Comparison of ENCODE assay signal across 28 cellular contexts in genomic region chr11:95886462-95886861, GRCh38.
"Had no signal": no experiment of that assay in that cellular context is flagged by ENCODE, and none has a peak within 500 bp of the region (broad histone marks: within the 10 kb centered on the region; RNA-seq: fewer than 3 reads in every experiment).

No MANE protein-coding gene starts in this region.

- H3K36me3 Mint-ChIP-seq: natural killer cell had no signal

- H3K36me3 ChIP-seq: colonic mucosa, ovary had no signal

- DNase-seq: colonic mucosa; effector CD8-positive, alpha-beta T cell; endodermal cell; foreskin melanocyte; glutamatergic neuron; heart right ventricle; hippocampal formation; islet precursor cell; natural killer cell; occipital lobe; ovary; posterior cingulate gyrus; psoas muscle; right cardiac atrium; sigmoid colon; stimulated activated CD4-positive, alpha-beta T cell treated with anti-CD3 and anti-CD28 coated beads, Interleukin-2, amount 100 ng/mL, for 24 hours; stimulated activated CD4-positive, alpha-beta T cell treated with anti-CD3 and anti-CD28 coated beads, Interleukin-4, amount 100 ng/mL, for 24 hours; stimulated activated naive CD8-positive, alpha-beta T cell treated with anti-CD3 and anti-CD28 coated beads, Interleukin-15, Interleukin-2, amounts not matched to agents 100 U/mL and 50 U/mL, for 24 hours; substantia nigra; testis; tibial artery had no signal

- ATAC-seq: heart right ventricle; left lobe of liver; natural killer cell; psoas muscle; right cardiac atrium; stimulated activated effector memory CD8-positive, alpha-beta T cell treated with anti-CD3 and anti-CD28 coated beads, Interleukin-12 subunit alpha, Interleukin-12 subunit beta, amount 100 ng/mL, for 72 hours; stimulated activated naive CD8-positive, alpha-beta T cell treated with anti-CD3 and anti-CD28 coated beads, Interleukin-15, Interleukin-2, amounts not matched to agents 100 U/mL and 50 U/mL, for 24 hours had no signal

- H3K4me1 Mint-ChIP-seq: stimulated activated effector memory CD8-positive, alpha-beta T cell treated with anti-CD3 and anti-CD28 coated beads, Interleukin-12 subunit alpha, Interleukin-12 subunit beta, amount 100 ng/mL, for 72 hours had no signal

- H3K27me3 Mint-ChIP-seq: dendritic cell treated with granulocyte-macrophage colony-stimulating factor and Interleukin-4, amounts not matched to agents 40 ng/mL and 50 ng/mL, for 4 days; memory B cell; type B pancreatic cell had no signal

- H3K27ac Mint-ChIP-seq: dendritic cell treated with granulocyte-macrophage colony-stimulating factor and Interleukin-4, amounts not matched to agents 40 ng/mL and 50 ng/mL, for 4 days; endodermal cell; memory B cell; stimulated activated effector memory CD8-positive, alpha-beta T cell treated with anti-CD3 and anti-CD28 coated beads, Interleukin-12 subunit alpha, Interleukin-12 subunit beta, amount 100 ng/mL, for 72 hours; type B pancreatic cell had no signal

- H3K27ac ChIP-seq: colonic mucosa, esophagus muscularis mucosa, heart right ventricle, ovary, psoas muscle, sigmoid colon, testis, tibial artery had no signal

- H3K4me3 ChIP-seq: colonic mucosa, esophagus muscularis mucosa, heart right ventricle, lung, ovary, psoas muscle, sigmoid colon, testis, tibial artery had no signal

- H3K27me3 ChIP-seq: colonic mucosa, esophagus muscularis mucosa, heart right ventricle, ovary, sigmoid colon, testis, tibial artery had no signal

- H3K4me3 Mint-ChIP-seq: dendritic cell treated with granulocyte-macrophage colony-stimulating factor and Interleukin-4, amounts not matched to agents 40 ng/mL and 50 ng/mL, for 4 days; endodermal cell; memory B cell; natural killer cell; stimulated activated effector memory CD8-positive, alpha-beta T cell treated with anti-CD3 and anti-CD28 coated beads, Interleukin-12 subunit alpha, Interleukin-12 subunit beta, amount 100 ng/mL, for 72 hours; type B pancreatic cell had no signal

- H3K9me3 ChIP-seq: colonic mucosa, esophagus muscularis mucosa, heart right ventricle, ovary, psoas muscle, sigmoid colon, testis, tibial artery had no signal

- H3K4me1 ChIP-seq: colonic mucosa, testis had no signal

- H3K9me3 Mint-ChIP-seq: dendritic cell treated with granulocyte-macrophage colony-stimulating factor and Interleukin-4, amounts not matched to agents 40 ng/mL and 50 ng/mL, for 4 days; endodermal cell; memory B cell; natural killer cell; stimulated activated effector memory CD8-positive, alpha-beta T cell treated with anti-CD3 and anti-CD28 coated beads, Interleukin-12 subunit alpha, Interleukin-12 subunit beta, amount 100 ng/mL, for 72 hours; type B pancreatic cell had no signal
